8 cellular contexts compared by ENCODE assay signal in the genomic region with DNA sequence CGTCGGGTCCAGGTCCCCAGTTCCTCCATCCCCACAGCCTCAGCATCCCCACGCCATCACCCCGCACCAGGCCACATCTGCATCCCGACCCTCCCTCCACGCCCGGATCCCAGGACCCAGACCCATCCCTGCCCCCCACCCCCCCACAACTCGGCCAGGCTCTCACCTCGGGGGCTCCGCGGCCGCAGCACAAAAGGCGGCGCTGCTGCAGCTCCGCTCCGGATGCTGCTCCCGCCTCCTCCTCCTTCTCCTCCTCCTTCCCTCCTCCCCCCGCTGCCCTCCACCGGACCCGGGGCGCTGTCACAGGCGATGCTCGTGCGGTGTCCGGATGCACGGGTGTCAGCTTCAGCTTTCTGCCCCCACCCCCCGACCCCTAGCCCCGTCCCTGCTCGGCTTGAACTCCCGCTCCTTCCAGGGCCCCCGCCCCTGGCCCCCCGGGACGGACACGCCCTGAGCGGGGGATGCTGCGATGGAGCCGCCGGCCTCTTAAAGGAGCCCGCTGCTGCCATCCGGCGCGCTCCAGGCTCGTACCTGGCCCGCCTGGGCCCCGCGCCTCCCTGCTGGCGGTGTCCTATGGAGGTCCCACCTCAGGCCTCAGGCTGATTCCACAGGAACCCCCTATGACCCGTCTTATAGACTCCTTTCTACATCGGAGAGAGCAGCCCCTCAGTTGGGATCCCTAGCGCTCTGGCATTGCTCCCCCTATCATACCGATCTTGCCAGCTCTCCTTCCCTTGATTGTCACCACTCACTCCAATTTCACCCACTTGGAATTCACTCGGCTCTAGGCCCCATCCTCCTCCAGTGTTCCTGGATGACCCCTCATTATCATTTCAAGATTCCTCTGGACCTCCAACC. TPM values are rescaled to one million over a fixed set of nuclear protein-coding genes. Genes with fewer than 3 reads are reported as not detected.
DNase-seq lines count a peak whose midpoint lies in the region; ATAC-seq, FAIRE-seq and TF ChIP-seq lines count a peak whose summit lies in the region.

A gene with protein sequence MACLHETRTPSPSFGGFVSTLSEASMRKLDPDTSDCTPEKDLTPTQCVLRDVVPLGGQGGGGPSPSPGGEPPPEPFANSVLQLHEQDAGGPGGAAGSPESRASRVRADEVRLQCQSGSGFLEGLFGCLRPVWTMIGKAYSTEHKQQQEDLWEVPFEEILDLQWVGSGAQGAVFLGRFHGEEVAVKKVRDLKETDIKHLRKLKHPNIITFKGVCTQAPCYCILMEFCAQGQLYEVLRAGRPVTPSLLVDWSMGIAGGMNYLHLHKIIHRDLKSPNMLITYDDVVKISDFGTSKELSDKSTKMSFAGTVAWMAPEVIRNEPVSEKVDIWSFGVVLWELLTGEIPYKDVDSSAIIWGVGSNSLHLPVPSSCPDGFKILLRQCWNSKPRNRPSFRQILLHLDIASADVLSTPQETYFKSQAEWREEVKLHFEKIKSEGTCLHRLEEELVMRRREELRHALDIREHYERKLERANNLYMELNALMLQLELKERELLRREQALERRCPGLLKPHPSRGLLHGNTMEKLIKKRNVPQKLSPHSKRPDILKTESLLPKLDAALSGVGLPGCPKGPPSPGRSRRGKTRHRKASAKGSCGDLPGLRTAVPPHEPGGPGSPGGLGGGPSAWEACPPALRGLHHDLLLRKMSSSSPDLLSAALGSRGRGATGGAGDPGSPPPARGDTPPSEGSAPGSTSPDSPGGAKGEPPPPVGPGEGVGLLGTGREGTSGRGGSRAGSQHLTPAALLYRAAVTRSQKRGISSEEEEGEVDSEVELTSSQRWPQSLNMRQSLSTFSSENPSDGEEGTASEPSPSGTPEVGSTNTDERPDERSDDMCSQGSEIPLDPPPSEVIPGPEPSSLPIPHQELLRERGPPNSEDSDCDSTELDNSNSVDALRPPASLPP (minus strand): TSS at position 198 of the 858 bp plus-strand sequence. CDS start 12,067 bp downstream, outside the sequence.

- peaks cover 58% of the 10 kb centered on the region for H3K4me1 ChIP-seq in HepG2 (ENCODE audit: insufficient read depth, low read length)

- TF ChIP-seq RAD21 in HepG2 (CRISPR knock-in tag; IDR thresholded peaks at IDR 0.05), result no peak

- H3K36me3 Mint-ChIP-seq in dendritic cell treated with granulocyte-macrophage colony-stimulating factor and Interleukin-4, amounts not matched to agents 40 ng/mL and 50 ng/mL, for 4 days (ENCODE audit: low read depth), result peaks cover 33% of the 10 kb centered on the region

- 2% methylated on average over 24 of the region's 52 CpGs for WGBS in HepG2 (ENCODE audit: low lambda C conversion rate)

- H3K27ac Mint-ChIP-seq in dendritic cell treated with granulocyte-macrophage colony-stimulating factor and Interleukin-4, amounts not matched to agents 40 ng/mL and 50 ng/mL, for 4 days, result peak within 1 kb of the TSS; percentile 94

- peak within 1 kb of the TSS; percentile 69 to 78 (median 73) for H3K4me3 ChIP-seq in HepG2 (replicated peaks in 1 of 3; ENCODE audit: insufficient read depth in 1 of 3, low read depth in 2 of 3, low read length in 3 of 3)

- CTCF ChIA-PET in HepG2 (lab: Yijun Ruan, JAX; ENCODE audit: low intra/inter-chr PET ratio, low total read pairs), result no interaction called here

- peak within 1 kb of the TSS; percentile 81 for H3K9ac ChIP-seq in HepG2 (ENCODE audit: insufficient read depth, low read depth, low read length)

- FAIRE-seq in HepG2 (lab: Jason Lieb, UNC), result no peak

- POLR2A ChIA-PET in HepG2 (lab: Yijun Ruan, JAX), result interaction anchor here (0.6 to 3.4 kb wide), 6 partner anchors 7 to 178 kb away, joined by 3 to 58 read pairs (median 6); a partner anchor contains a TSS

- peak; percentile 79 for DNase-seq in ELR (ENCODE audit: low read depth)
- peak; percentile 34 for DNase-seq in NCI-H146 treated with DMSO at 0.1 percent for 48 hours (lab: John Stamatoyannopoulos, UW; ENCODE audit: unreplicated experiment)
- DNase-seq in activated CD4-positive, alpha-beta T cell treated with anti-CD3 and anti-CD28 coated beads, Interleukin-2, amount 50 U/mL, for 48 hours, result peak; percentile 68 to 77
- no peak for DNase-seq in HepG2 (ENCODE audit: low spot score)
- DNase-seq in stimulated activated CD4-positive, alpha-beta T cell treated with anti-CD3 and anti-CD28 coated beads, Interleukin-4, amount 100 ng/mL, for 1 hour, result peak; percentile 65

- H3K27me3 Mint-ChIP-seq in dendritic cell treated with granulocyte-macrophage colony-stimulating factor and Interleukin-4, amounts not matched to agents 40 ng/mL and 50 ng/mL, for 4 days, result no peaks in the 10 kb centered on the region

- TF ChIP-seq EP300 in HepG2 (IDR thresholded peaks at IDR 0.05; ENCODE audit: low read depth in 2 of 2, low read length in 2 of 2) (no peak), HepG2 (CRISPR knock-in tag; IDR thresholded peaks at IDR 0.05; ENCODE audit: borderline replicate concordance) (no peak)

- intact Hi-C loops in dendritic cell treated with granulocyte-macrophage colony-stimulating factor and Interleukin-4, amounts not matched to agents 40 ng/mL and 50 ng/mL, for 4 days (cut with micrococcal nuclease), result loop anchor here (2.0 kb wide), 2 partner anchors 47 to 179 kb away; a partner anchor contains a TSS
- intact Hi-C loops in HepG2 (cut with micrococcal nuclease; ENCODE audit: unreplicated experiment), result loop anchor here (2.0 kb wide), 2 partner anchors 151 to 179 kb away; a partner anchor contains a TSS

- BruUV-seq in HepG2 (replicated peaks; lab: Mats Ljungman, UMichigan), result no TSS peak

- H3K4me1 Mint-ChIP-seq in dendritic cell treated with granulocyte-macrophage colony-stimulating factor and Interleukin-4, amounts not matched to agents 40 ng/mL and 50 ng/mL, for 4 days (ENCODE audit: low read depth), result peaks cover 70% of the 10 kb centered on the region

- H3K79me2 ChIP-seq in HepG2 (ENCODE audit: insufficient read depth, low read length), result peaks cover 16% of the 10 kb centered on the region

- peak within 1 kb of the TSS; percentile 90 for H3K4me2 ChIP-seq in HepG2 (ENCODE audit: low read depth, low read length)

- ATAC-seq in HepG2 (no peak), HG02642 (IDR thresholded peaks at IDR 0.05; ENCODE audit: poor library complexity, unreplicated experiment) (no peak), HG02870 (IDR thresholded peaks at IDR 0.05; ENCODE audit: unreplicated experiment) (no peak)

- peak within 1 kb of the TSS; percentile 88 for H3K4me3 Mint-ChIP-seq in dendritic cell treated with granulocyte-macrophage colony-stimulating factor and Interleukin-4, amounts not matched to agents 40 ng/mL and 50 ng/mL, for 4 days

- TF ChIP-seq POLR2A in HepG2 (IDR thresholded peaks at IDR 0.05; ENCODE audit: insufficient read depth in 1 of 2, low read depth in 2 of 2, low read length in 2 of 2), result no peak

- no peaks in the 10 kb centered on the region for H3K9me3 ChIP-seq in HepG2 (ENCODE audit: low read length)

- peak within 1 kb of the TSS; percentile 88 for H3K27ac ChIP-seq in HepG2 (ENCODE audit: extremely low read length, insufficient read depth, low read length)

- H3K36me3 ChIP-seq in HepG2 (replicated peaks in 1 of 2; ENCODE audit: control insufficient read depth in 1 of 2, insufficient read depth in 2 of 2, low read length in 2 of 2), result peaks cover 4 to 7% of the 10 kb centered on the region in 2 experiments; a peak in 2 of 5 replicates

- H4K20me1 ChIP-seq in HepG2 (ENCODE audit: insufficient read depth, low read length), result no peaks in the 10 kb centered on the region

- no peak within 1 kb of the TSS for H2AFZ ChIP-seq in HepG2 (ENCODE audit: low read length)

- H3K27me3 ChIP-seq in HepG2 (ENCODE audit: control insufficient read depth in 1 of 2, insufficient read depth in 2 of 2, low read length in 2 of 2), result no peaks in the 10 kb centered on the region; a peak in 1 of 5 replicates

- in situ Hi-C loops in HepG2 (cut with HindIII; ENCODE audit: extremely low pct_ligation_motif_present, low pct_unique_long_range_greater_than_20kb), result loop anchor here (5.0 kb wide), 1 partner anchor 172 kb away; no protein-coding TSS in a partner anchor

- peak; percentile 33; the same call in 1 of the 2 replicates for TF ChIP-seq CTCF in HepG2 (CRISPR knock-in tag; IDR thresholded peaks at IDR 0.05)

- H3K9me3 Mint-ChIP-seq in dendritic cell treated with granulocyte-macrophage colony-stimulating factor and Interleukin-4, amounts not matched to agents 40 ng/mL and 50 ng/mL, for 4 days, result no peaks in the 10 kb centered on the region

RNA-seq across cellular contexts. Expression of the gene that starts here (rescaled TPM):
- 0.13 and 0.20 TPM in 2 replicates for total RNA-seq in HepG2 (2016; rRNA removed; fragmentation: Illumina TruSeq; extraction: Trizol)
- under 0.01 and 0.10 TPM in 2 replicates for total RNA-seq in HepG2 (2016; cell fraction: cytosol; rRNA removed; fragmentation: Illumina TruSeq; extraction: Trizol; ENCODE audit: low read depth)
- 0.25 and 0.28 TPM in 2 replicates for total RNA-seq in HepG2 (2016; cell fraction: insoluble cytoplasmic fraction; rRNA removed; fragmentation: Illumina TruSeq; extraction: Trizol)
- 0.03 and 0.25 TPM in 2 replicates for total RNA-seq in HepG2 (2016; cell fraction: membrane; rRNA removed; fragmentation: Illumina TruSeq; extraction: Trizol)
- total RNA-seq in HepG2 (2016; cell fraction: nucleus; rRNA removed; fragmentation: Illumina TruSeq; extraction: Trizol), result 0.16 and 0.28 TPM in 2 replicates
- polyA plus RNA-seq in HepG2 (2011; rRNA removed), result 1.1 and 1.3 TPM in 2 replicates
- polyA plus RNA-seq in HepG2 (2011; cell fraction: cytosol; rRNA removed), result 0.23 and 0.60 TPM in 2 replicates
- 5.5 and 6.6 TPM in 2 replicates for polyA plus RNA-seq in HepG2 (2011; cell fraction: nucleus; rRNA removed)
- 1.9 and 2.3 TPM in 2 replicates for polyA plus RNA-seq in HepG2 (2012)
- polyA plus RNA-seq in HepG2 (2016; cell fraction: cytosol; fragmentation: Illumina TruSeq; extraction: Trizol; ENCODE audit: low read depth), result 0.02 TPM in 1 of 2 replicates, not detected in the other
- 0.05 and 0.10 TPM in 2 replicates for polyA plus RNA-seq in HepG2 (2016; cell fraction: insoluble cytoplasmic fraction; fragmentation: Illumina TruSeq; extraction: Trizol; ENCODE audit: low read depth)
- polyA plus RNA-seq in HepG2 (2016; cell fraction: membrane; fragmentation: Illumina TruSeq; extraction: Trizol; ENCODE audit: low read depth), result not detected in 2 replicates
- 0.34 and 1.5 TPM in 2 replicates for polyA plus RNA-seq in HepG2 (2016; cell fraction: nucleus; fragmentation: Illumina TruSeq; extraction: Trizol; ENCODE audit: insufficient read depth, low read depth)
- 1.4 and 3.4 TPM in 2 replicates for polyA minus RNA-seq in HepG2 (2011; rRNA and poly(A)+ RNA removed; ENCODE audit: low replicate concordance)
- 0.26 and 0.49 TPM in 2 replicates for polyA minus RNA-seq in HepG2 (2011; cell fraction: cytosol; rRNA and poly(A)+ RNA removed)
- 1.3 and 1.6 TPM in 2 replicates for polyA minus RNA-seq in HepG2 (2011; cell fraction: nucleus; rRNA and poly(A)+ RNA removed)
